Comparison of ENCODE assay signal across 1 cellular context in the genomic region with DNA sequence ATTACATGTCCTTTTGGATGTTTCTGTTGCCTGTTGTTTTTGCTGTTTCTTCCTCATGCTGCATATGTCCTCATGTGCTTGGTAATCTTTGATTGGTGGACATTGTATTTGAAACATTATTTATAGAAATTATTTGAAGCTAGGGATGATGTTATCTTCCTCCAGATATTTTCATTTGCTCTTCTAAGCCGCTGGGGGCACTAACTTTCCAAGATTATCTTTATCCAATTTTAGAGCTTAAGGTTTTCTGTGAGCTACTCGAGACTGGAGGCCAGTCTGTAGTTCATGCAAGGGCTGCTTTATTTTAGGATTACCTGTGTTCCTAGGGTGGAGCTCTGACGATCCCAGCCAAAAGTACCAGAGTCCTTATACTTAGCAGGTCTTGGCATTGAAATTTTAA.
TF ChIP-seq lines count a peak whose summit lies in the region.

No MANE protein-coding gene starts in this region.

TF ChIP-seq in WTC11, 78 proteins besides CTCF, POLR2A, EP300 and RAD21 (continued from another document):
- TF ChIP-seq, protein P1, sequence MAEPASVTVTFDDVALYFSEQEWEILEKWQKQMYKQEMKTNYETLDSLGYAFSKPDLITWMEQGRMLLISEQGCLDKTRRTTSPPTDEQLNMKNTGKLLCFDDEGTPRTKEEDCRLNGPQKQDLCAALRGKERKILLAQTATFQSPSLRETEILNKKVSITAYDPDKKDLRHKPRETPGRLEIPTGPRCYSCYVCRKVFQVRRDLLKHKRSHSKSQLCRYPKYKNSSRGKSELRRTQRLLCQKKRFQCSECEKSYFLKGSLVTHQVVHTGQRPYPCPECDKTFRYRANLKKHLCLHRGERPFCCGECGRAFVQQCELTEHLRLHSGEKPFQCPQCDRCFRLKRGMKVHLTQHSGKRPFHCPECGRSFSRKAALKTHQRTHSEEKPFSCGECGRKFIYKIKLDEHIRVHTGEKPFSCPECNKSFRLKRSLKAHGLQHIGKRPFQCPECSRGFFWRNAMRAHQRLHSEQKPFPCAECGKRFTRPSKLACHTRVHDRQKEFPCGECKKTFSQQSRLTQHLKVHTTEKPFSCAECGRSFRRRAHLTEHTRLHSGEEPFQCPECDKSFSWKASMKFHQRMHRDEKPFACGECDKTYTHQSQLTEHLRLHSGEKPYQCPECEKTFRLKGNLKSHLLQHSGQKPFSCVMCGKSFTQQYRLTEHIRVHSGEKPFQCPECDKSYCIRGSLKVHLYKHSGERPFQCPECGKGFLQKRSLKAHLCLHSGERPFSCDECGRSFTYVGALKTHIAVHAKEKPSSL (CRISPR knock-in tag; conservative IDR thresholded peaks at IDR 0.05): no peak
- TF ChIP-seq, protein P2, sequence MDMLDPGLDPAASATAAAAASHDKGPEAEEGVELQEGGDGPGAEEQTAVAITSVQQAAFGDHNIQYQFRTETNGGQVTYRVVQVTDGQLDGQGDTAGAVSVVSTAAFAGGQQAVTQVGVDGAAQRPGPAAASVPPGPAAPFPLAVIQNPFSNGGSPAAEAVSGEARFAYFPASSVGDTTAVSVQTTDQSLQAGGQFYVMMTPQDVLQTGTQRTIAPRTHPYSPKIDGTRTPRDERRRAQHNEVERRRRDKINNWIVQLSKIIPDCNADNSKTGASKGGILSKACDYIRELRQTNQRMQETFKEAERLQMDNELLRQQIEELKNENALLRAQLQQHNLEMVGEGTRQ (CRISPR knock-in tag; IDR thresholded peaks at IDR 0.05): no peak
- TF ChIP-seq SMAD4 (CRISPR knock-in tag; IDR thresholded peaks at IDR 0.05): no peak
